ENCODE assay signal across 3 cellular contexts in genomic region chr5:172848419-172848818, GRCh38.
TF ChIP-seq lines count a peak whose summit lies in the region.

No MANE protein-coding gene starts in this region.

TF ChIP-seq in HEK293, 187 proteins besides CTCF, POLR2A, EP300 and RAD21:
- peak; percentile 75 for TF ChIP-seq ZIC2 (tag by site-specific recombination; IDR thresholded peaks at IDR 0.05)
- no peak for TF ChIP-seq ZNF16 (tag by site-specific recombination; IDR thresholded peaks at IDR 0.05; ENCODE audit: low read depth)
- TF ChIP-seq GFI1B (tag by site-specific recombination; IDR thresholded peaks at IDR 0.05), result peak; percentile 26; the same call in 1 of the 2 replicates
- no peak for TF ChIP-seq ZEB2 (tag by site-specific recombination; IDR thresholded peaks at IDR 0.05)
- no peak for TF ChIP-seq ZNF843 (tag by site-specific recombination; IDR thresholded peaks at IDR 0.05)

TF ChIP-seq in WTC11, 78 proteins besides CTCF, POLR2A, EP300 and RAD21:
- TF ChIP-seq FOXK1 (CRISPR knock-in tag; IDR thresholded peaks at IDR 0.05) (no peak), ZNF671 (CRISPR knock-in tag; IDR thresholded peaks at IDR 0.05) (no peak), TEAD4 (CRISPR knock-in tag; IDR thresholded peaks at IDR 0.05) (no peak), ZNF232 (CRISPR knock-in tag; IDR thresholded peaks at IDR 0.05) (no peak), ATF2 (CRISPR knock-in tag; IDR thresholded peaks at IDR 0.05; ENCODE audit: borderline replicate concordance, low read depth) (no peak), PRDM15 (CRISPR knock-in tag; IDR thresholded peaks at IDR 0.05) (no peak), FOXP4 (CRISPR knock-in tag; IDR thresholded peaks at IDR 0.05) (no peak), IRF2 (CRISPR knock-in tag; IDR thresholded peaks at IDR 0.05; ENCODE audit: borderline replicate concordance, low read depth) (no peak), RORB (CRISPR knock-in tag; IDR thresholded peaks at IDR 0.05) (no peak), GRHL2 (CRISPR knock-in tag; IDR thresholded peaks at IDR 0.05; ENCODE audit: insufficient replicate concordance, severe bottlenecking) (no peak)

TF ChIP-seq in HepG2, 621 proteins besides CTCF, POLR2A, EP300 and RAD21:
- TF ChIP-seq BCL6 (CRISPR knock-in tag; IDR thresholded peaks at IDR 0.05) (peak; percentile 19; the same call in 1 of the 2 replicates), HOXA3 (CRISPR knock-in tag; IDR thresholded peaks at IDR 0.05) (no peak)
TF ChIP-seq in HepG2: peak in this region for 1.
